27 cellular contexts compared by ENCODE assay signal in the genomic region with DNA sequence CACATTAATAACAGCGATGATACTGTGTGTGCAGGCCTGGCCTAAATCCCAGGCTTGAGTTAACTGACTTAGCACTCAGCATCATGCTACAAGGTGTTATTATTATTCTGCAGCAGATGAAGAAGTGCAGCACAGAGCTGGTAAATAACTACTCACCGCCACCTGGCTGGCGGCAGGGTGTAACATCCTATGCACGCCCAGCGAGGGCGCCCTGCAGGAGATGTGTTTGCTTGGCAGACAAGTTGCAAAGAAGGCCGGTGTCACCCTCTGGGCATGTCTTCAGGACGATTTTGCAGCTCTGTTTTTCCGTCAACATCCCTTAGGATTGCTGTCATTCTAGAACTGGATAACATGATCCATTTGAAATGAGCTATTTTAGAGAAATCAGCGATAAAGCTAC. TPM values are rescaled to one million over a fixed set of nuclear protein-coding genes. Genes with fewer than 3 reads are reported as not detected.
A peak's percentile ranks its signal among the peaks of the same experiment; 100 is the strongest.
DNase-seq lines count a peak whose midpoint lies in the region; TF ChIP-seq lines count a peak whose summit lies in the region.
"Had no signal": no experiment of that assay in that cellular context is flagged by ENCODE, and none has a peak within 500 bp of the region (broad histone marks: within the 10 kb centered on the region; RNA-seq: fewer than 3 reads in every experiment).

No MANE protein-coding gene starts in this region.

- no peak overlapping the region for H2BK15ac ChIP-seq in H9 (ENCODE audit: low read depth, low read length)

- H3T11ph ChIP-seq in H9 (ENCODE audit: low read length): no peak overlapping the region

- H4K8ac ChIP-seq in H9 (replicated peaks; ENCODE audit: insufficient read length, low read depth, low read length): no peak overlapping the region

- peaks cover 3% of the 10 kb centered on the region; the same call in 1 of the 2 replicates for H3K27me3 Mint-ChIP-seq in H9 (ENCODE audit: low read depth)
- H3K27me3 Mint-ChIP-seq: activated CD4-positive, alpha-beta memory T cell treated with anti-CD3 and anti-CD28 coated beads, Interleukin-2, amount 10 ng/mL, durations not matched to agents 7 days and 5 days; effector memory CD8-positive, alpha-beta T cell had no signal

- no peaks in the 10 kb centered on the region for H3K36me3 ChIP-seq in WERI-Rb-1
- H3K36me3 ChIP-seq: esophagus muscularis mucosa, MG63, neutrophil, sigmoid colon, transverse colon had no signal

- H3K4ac ChIP-seq in H9 (ENCODE audit: low read depth, low read length): no peak overlapping the region

- peak; percentile 25; the same call in 1 of the 2 replicates for TF ChIP-seq CTCF in C4-2B (conservative IDR thresholded peaks at IDR 0.05)
- TF ChIP-seq CTCF in H9 (conservative IDR thresholded peaks at IDR 0.05): peak; percentile 80
- peak; percentile 71 for TF ChIP-seq CTCF in WERI-Rb-1 (IDR thresholded peaks at IDR 0.05; ENCODE audit: low read depth, low read length)

- DNase-seq in H9: peak; percentile 88
- DNase-seq in WERI-Rb-1: peak; percentile 48
- DNase-seq in islet precursor cell: peak; percentile 87
- no peak for DNase-seq in activated T-cell treated with anti-CD3 and anti-CD28 coated beads for 4 hours
- DNase-seq in NCI-H146 (lab: John Stamatoyannopoulos, UW): no peak
- DNase-seq in DMS153 treated with DMSO at 0.1 percent for 48 hours (lab: John Stamatoyannopoulos, UW; ENCODE audit: unreplicated experiment): no peak
- DNase-seq: activated CD4-positive, alpha-beta memory T cell treated with anti-CD3 and anti-CD28 coated beads, Interleukin-2, amount 10 ng/mL, durations not matched to agents 7 days and 5 days; activated CD8-positive, alpha-beta memory T cell treated with anti-CD3 and anti-CD28 coated beads, Interleukin-2, amount 50 U/mL, for 48 hours; activated naive CD4-positive, alpha-beta T cell treated with anti-CD3 and anti-CD28 coated beads for 36 hours; cortex of kidney; effector memory CD8-positive, alpha-beta T cell; foreskin fibroblast; KBM-7; MG63; NCI-H1105 treated with DMSO at 0.1 percent for 48 hours; NCI-H1930; NCI-H524 treated with DMSO at 0.1 percent for 48 hours; SHP77; sigmoid colon; stimulated activated CD4-positive, alpha-beta T cell treated with anti-CD3 and anti-CD28 coated beads, Interleukin-12 subunit alpha, Interleukin-12 subunit beta, amount 100 ng/mL, for 4 hours; stimulated activated CD4-positive, alpha-beta T cell treated with anti-CD3 and anti-CD28 coated beads, Interleukin-4, amount 100 ng/mL, for 24 hours; transverse colon had no signal

- H2BK12ac ChIP-seq in H9 (ENCODE audit: insufficient read length, low read depth, low read length): no peak overlapping the region

- H2AFZ ChIP-seq in H9 (ENCODE audit: low read length): no peak overlapping the region

- H3K23me2 ChIP-seq in H9 (ENCODE audit: insufficient read length, low read depth, low read length, poor library complexity, severe bottlenecking): no peaks in the 10 kb centered on the region

- no peaks in the 10 kb centered on the region for H3K4me1 ChIP-seq in H9 (ENCODE audit: insufficient read depth, low read length)
- H3K4me1 ChIP-seq: esophagus muscularis mucosa, sigmoid colon had no signal

- H3K4me2 ChIP-seq in H9 (ENCODE audit: insufficient read depth, insufficient read length, low read length): no peak overlapping the region

- no peaks in the 10 kb centered on the region for H3K79me2 ChIP-seq in H9 (ENCODE audit: insufficient read depth, low read length)

- H2BK20ac ChIP-seq in H9 (ENCODE audit: low read depth, low read length, poor library complexity, severe bottlenecking): no peak overlapping the region

- H4K5ac ChIP-seq in H9 (ENCODE audit: insufficient read length, low read depth, low read length): no peak overlapping the region

- no peak overlapping the region for H4K91ac ChIP-seq in H9 (ENCODE audit: insufficient read length, low read depth, low read length)

- H3K79me1 ChIP-seq in H9 (ENCODE audit: insufficient read depth, low read depth, low read length, poor library complexity, severe bottlenecking): no peaks in the 10 kb centered on the region

- no peaks in the 10 kb centered on the region for H3K9me3 ChIP-seq in H9 (ENCODE audit: control insufficient read depth, low read depth, low read length)
- no peaks in the 10 kb centered on the region for H3K9me3 ChIP-seq in WERI-Rb-1 (ENCODE audit: severe bottlenecking)
- H3K9me3 ChIP-seq: esophagus muscularis mucosa, MG63, neutrophil, sigmoid colon, transverse colon had no signal

- no CpG with 5 or more reads among the region's 10 CpGs for WGBS in H9 (ENCODE audit: extremely low coverage, insufficient read length, low lambda C conversion rate)

- H3K27ac ChIP-seq in C4-2B (no peak overlapping the region), H9 (ENCODE audit: insufficient read length, low read depth, low read length) (no peak overlapping the region), WERI-Rb-1 (no peak overlapping the region)
- H3K27ac ChIP-seq: esophagus muscularis mucosa, neutrophil, sigmoid colon, transverse colon had no signal

- no peak overlapping the region for H2BK120ac ChIP-seq in H9 (ENCODE audit: low read depth, low read length, poor library complexity, severe bottlenecking)

- no peak overlapping the region for H3K56ac ChIP-seq in H9 (ENCODE audit: insufficient read length, low read depth, low read length)

- H3K4me3 ChIP-seq in WERI-Rb-1 (ENCODE audit: low read depth, low read length): no peak overlapping the region
- H3K4me3 ChIP-seq: esophagus muscularis mucosa, MG63, sigmoid colon, transverse colon had no signal

- H4K20me1 ChIP-seq in H9 (ENCODE audit: control insufficient read depth, insufficient read depth, insufficient read length): no peaks in the 10 kb centered on the region

- no peak overlapping the region for H3K14ac ChIP-seq in H9 (ENCODE audit: insufficient read depth, low read length)

- peaks cover 0 to 5% of the 10 kb centered on the region in 2 experiments; a peak in 1 of 4 replicates for H3K4me1 Mint-ChIP-seq in H9
- H3K4me1 Mint-ChIP-seq: activated CD4-positive, alpha-beta memory T cell treated with anti-CD3 and anti-CD28 coated beads, Interleukin-2, amount 10 ng/mL, durations not matched to agents 7 days and 5 days had no signal

- H3K27ac Mint-ChIP-seq in H9: no peak overlapping the region
- H3K27ac Mint-ChIP-seq: activated CD4-positive, alpha-beta memory T cell treated with anti-CD3 and anti-CD28 coated beads, Interleukin-2, amount 10 ng/mL, durations not matched to agents 7 days and 5 days; activated naive CD4-positive, alpha-beta T cell treated with anti-CD3 and anti-CD28 coated beads for 36 hours; effector memory CD8-positive, alpha-beta T cell had no signal

- no peaks in the 10 kb centered on the region; a peak in 1 of 5 replicates for H3K9me3 Mint-ChIP-seq in H9

- no peaks in the 10 kb centered on the region for H3K27me3 ChIP-seq in H9 (ENCODE audit: insufficient read depth, low read length)
- no peaks in the 10 kb centered on the region for H3K27me3 ChIP-seq in WERI-Rb-1 (ENCODE audit: insufficient read depth, low read depth, severe bottlenecking)
- H3K27me3 ChIP-seq: neutrophil, sigmoid colon had no signal

- H3K36me3 Mint-ChIP-seq in H9 (ENCODE audit: insufficient read depth in 1 of 3, low read depth in 3 of 3): no peaks in the 10 kb centered on the region

- no peak overlapping the region for H2BK5ac ChIP-seq in H9 (ENCODE audit: insufficient read length, low read length)

- H3K18ac ChIP-seq in H9 (ENCODE audit: insufficient read length, low read depth, low read length): no peak overlapping the region

- H3K4me3 Mint-ChIP-seq in H9: no peak overlapping the region
- H3K4me3 Mint-ChIP-seq: activated CD4-positive, alpha-beta memory T cell treated with anti-CD3 and anti-CD28 coated beads, Interleukin-2, amount 10 ng/mL, durations not matched to agents 7 days and 5 days; activated naive CD4-positive, alpha-beta T cell treated with anti-CD3 and anti-CD28 coated beads for 36 hours; effector memory CD8-positive, alpha-beta T cell had no signal

- no peak overlapping the region for H3K23ac ChIP-seq in H9 (ENCODE audit: insufficient read length, low read depth, low read length)

- H2AK5ac ChIP-seq in H9 (ENCODE audit: insufficient read length, low read length): no peak overlapping the region

- no peak overlapping the region for H3K9ac ChIP-seq in H9 (ENCODE audit: extremely low read depth, insufficient read length, low read length)

RNA-seq across cellular contexts. Expression of gene DNAH9, which starts 30.1 kb away (rescaled TPM):
- 0.22 and 0.24 TPM in 2 replicates for total RNA-seq in H9 (2021)
- total RNA-seq: activated CD4-positive, alpha-beta memory T cell treated with anti-CD3 and anti-CD28 coated beads, Interleukin-2, amount 10 ng/mL, durations not matched to agents 7 days and 5 days; activated naive CD4-positive, alpha-beta T cell treated with anti-CD3 and anti-CD28 coated beads for 36 hours; myocyte; T-helper 2 cell treated with Interferon-gamma antibody and Interleukin-4, amounts not matched to agents 100 ng/mL and 5 ng/mL, for 36 hours had no signal

Comparison
In these comparisons a context has a peak if more than half of its experiments do, and no peak if none do; other contexts are left out.
1. CTCF ChIP-seq: peak in every context shown above with its lines; median percentile 80 in H9; 71 in WERI-Rb-1; 25 in C4-2B.
2. DNase-seq: peak in H9 (single experiment), WERI-Rb-1 (single experiment) and islet precursor cell (single experiment); none in activated T-cell treated with anti-CD3 and anti-CD28 coated beads for 4 hours (single experiment), NCI-H146 (single experiment) and DMS153 treated with DMSO at 0.1 percent for 48 hours (single experiment).